8 cellular contexts compared by ENCODE assay signal in the genomic region with DNA sequence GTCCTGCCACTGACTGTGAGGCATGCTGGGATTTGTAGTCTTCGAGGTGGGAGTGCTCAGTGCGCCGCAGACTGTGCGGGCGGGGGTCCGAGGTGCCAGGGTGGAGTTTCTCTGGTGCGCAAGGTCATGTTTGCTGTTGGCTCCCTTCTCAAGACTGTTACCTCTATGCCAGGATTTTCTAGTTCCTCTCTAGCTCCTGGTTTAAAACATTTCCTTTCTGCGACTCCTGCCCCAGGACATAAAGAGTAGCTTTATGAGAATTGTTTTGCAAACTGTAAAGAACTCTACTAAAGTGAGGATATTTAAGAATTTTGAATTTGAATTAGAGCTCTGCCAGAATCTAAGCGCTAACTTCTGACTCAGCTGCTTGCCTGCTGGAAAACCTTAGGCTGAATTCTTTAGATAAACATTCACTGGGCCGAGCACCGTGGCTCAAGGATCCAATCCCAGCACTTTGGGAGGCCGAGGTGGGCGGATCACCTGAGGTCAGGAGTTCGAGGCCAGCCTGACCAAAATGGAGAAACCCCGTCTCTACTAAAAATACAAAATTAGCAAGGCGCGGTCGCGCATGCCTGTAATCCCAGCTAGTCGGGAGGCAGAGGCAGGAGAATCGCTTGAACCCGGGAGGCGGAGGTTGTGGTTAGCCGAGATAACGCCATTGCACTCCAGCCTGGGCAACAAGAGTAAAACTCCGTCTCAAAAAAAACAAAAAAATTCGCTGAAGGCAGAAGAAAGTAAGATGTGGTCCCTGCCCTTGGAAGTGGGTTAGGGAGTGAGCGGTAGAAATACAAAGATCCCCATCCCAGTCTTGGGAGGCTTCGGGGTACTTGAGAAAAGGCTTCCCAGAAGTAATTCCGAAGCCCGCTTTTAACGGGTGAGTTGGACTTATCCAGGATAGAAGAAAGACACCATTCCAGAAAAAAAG. TPM values are rescaled to one million over a fixed set of nuclear protein-coding genes. Genes with fewer than 3 reads are reported as not detected.
DNase-seq lines count a peak whose midpoint lies in the region; ATAC-seq, FAIRE-seq and TF ChIP-seq lines count a peak whose summit lies in the region.

No MANE protein-coding gene starts in this region.

- FAIRE-seq in GM12892 (lab: Jason Lieb, UNC), result no peak

- H3K4me1 ChIP-seq in body of pancreas (peaks cover 18% of the 10 kb centered on the region), thoracic aorta (ENCODE audit: control insufficient read depth in 1 of 2, low read depth in 2 of 2) (peaks cover 5 to 29% of the 10 kb centered on the region in 2 donors)

- H3K27me3 ChIP-seq in body of pancreas (no peaks in the 10 kb centered on the region), thoracic aorta (replicated peaks; ENCODE audit: insufficient read depth) (no peaks in the 10 kb centered on the region)

- intact Hi-C loops in body of pancreas (cut with DNase I), result no loop called here

- H3K27me3 Mint-ChIP-seq in activated naive CD4-positive, alpha-beta T cell treated with anti-CD3 and anti-CD28 coated beads, Interleukin-2, amount 10 ng/mL, durations not matched to agents 7 days and 5 days, result peaks cover 10% of the 10 kb centered on the region

- WGBS in body of pancreas, 2 donors, result 27 to 31% methylated on average over 32 of the region's 32 CpGs

- peak overlapping the region; percentile 90 for H3K4me3 Mint-ChIP-seq in activated naive CD4-positive, alpha-beta T cell treated with anti-CD3 and anti-CD28 coated beads, Interleukin-2, amount 10 ng/mL, durations not matched to agents 7 days and 5 days

- TF ChIP-seq CTCF in body of pancreas (IDR thresholded peaks at IDR 0.05), result no peak
- TF ChIP-seq CTCF in thoracic aorta (IDR thresholded peaks at IDR 0.05), result no peak

- no peak for DNase-seq in activated naive CD4-positive, alpha-beta T cell treated with anti-CD3 and anti-CD28 coated beads, Interleukin-2, amount 10 ng/mL, durations not matched to agents 7 days and 5 days
- DNase-seq in activated naive CD4-positive, alpha-beta T cell treated with anti-CD3 and anti-CD28 coated beads, Interleukin-2, amount 50 U/mL, for 16 hours, result no peak
- DNase-seq in NCI-H526 treated with DMSO at 0.1 percent for 48 hours (lab: John Stamatoyannopoulos, UW), result peak; percentile 82
- DNase-seq in body of pancreas, result peak; percentile 61 to 96 (median 65)
- peak; percentile 97 for DNase-seq in kidney tubule cell (ENCODE audit: low spot score)
- DNase-seq in thoracic aorta (ENCODE audit: low spot score), result no peak
- no peak for DNase-seq in GM12892 (ENCODE audit: insufficient read length)
- no peak for DNase-seq in globus pallidus (ENCODE audit: low spot score)

- CTCF ChIA-PET in activated naive CD4-positive, alpha-beta T cell treated with anti-CD3 and anti-CD28 coated beads, Interleukin-2, amount 10 ng/mL, durations not matched to agents 7 days and 5 days (lab: Charles Lee), result no interaction called here

- peaks cover 12% of the 10 kb centered on the region for H3K36me3 Mint-ChIP-seq in activated naive CD4-positive, alpha-beta T cell treated with anti-CD3 and anti-CD28 coated beads, Interleukin-2, amount 10 ng/mL, durations not matched to agents 7 days and 5 days

- H3K36me3 ChIP-seq in body of pancreas (replicated peaks in 1 of 2; ENCODE audit: insufficient read depth in 1 of 2, low read depth in 2 of 2) (no peaks in the 10 kb centered on the region), thoracic aorta (no peaks in the 10 kb centered on the region)

- H3K4me3 ChIP-seq in body of pancreas, result peak overlapping the region; percentile 5 to 92
- peak overlapping the region; percentile 87 for H3K4me3 ChIP-seq in thoracic aorta

- H3K9me3 ChIP-seq in body of pancreas (no peaks in the 10 kb centered on the region), thoracic aorta (no peaks in the 10 kb centered on the region)

- no peaks in the 10 kb centered on the region for H3K9me3 Mint-ChIP-seq in activated naive CD4-positive, alpha-beta T cell treated with anti-CD3 and anti-CD28 coated beads, Interleukin-2, amount 10 ng/mL, durations not matched to agents 7 days and 5 days

- no peak for TF ChIP-seq POLR2A in body of pancreas (IDR thresholded peaks at IDR 0.05)
- no peak for TF ChIP-seq POLR2A in GM12892 (IDR thresholded peaks at IDR 0.05; ENCODE audit: low read depth, low read length)

- ATAC-seq in body of pancreas (peak; percentile 10), thoracic aorta (ENCODE audit: insufficient number of reproducible peaks, low FRiP score, low read depth) (peak; percentile 42)

- peaks cover 27% of the 10 kb centered on the region for H3K4me1 Mint-ChIP-seq in activated naive CD4-positive, alpha-beta T cell treated with anti-CD3 and anti-CD28 coated beads, Interleukin-2, amount 10 ng/mL, durations not matched to agents 7 days and 5 days

- H3K27ac ChIP-seq in body of pancreas, result peak overlapping the region; percentile 98 to 100 (median 100)
- H3K27ac ChIP-seq in thoracic aorta, result peak overlapping the region; percentile 98 to 99

- H3K27ac Mint-ChIP-seq in activated naive CD4-positive, alpha-beta T cell treated with anti-CD3 and anti-CD28 coated beads, Interleukin-2, amount 10 ng/mL, durations not matched to agents 7 days and 5 days, result peak overlapping the region; percentile 99

RNA-seq across cellular contexts. Expression of a gene that starts 1.0 kb away (rescaled TPM):
- 10 to 100 TPM; 25.4 to 72.9 TPM for total RNA-seq in body of pancreas
- 10 to 100 TPM; 48.9 to 77.5 TPM for total RNA-seq in thoracic aorta
- polyA plus RNA-seq in GM12892 (2012; ENCODE audit: missing spikeins), result 76.5 TPM

RNA-seq across cellular contexts. Expression of a gene that starts 28.1 kb away (rescaled TPM):
- 1 to 10 TPM in 1 of 2 donors, not detected in 1; 2.3 TPM for total RNA-seq in body of pancreas
- total RNA-seq in thoracic aorta, result under 1 TPM in 1 of 2 donors, not detected in 1; 0.27 TPM
- polyA plus RNA-seq in GM12892 (2012; ENCODE audit: missing spikeins), result 0.76 TPM

Comparison
In these comparisons a context has a peak if more than half of its experiments do, and no peak if none do; other contexts are left out.
1. DNase-seq: peak in NCI-H526 treated with DMSO at 0.1 percent for 48 hours (single experiment), body of pancreas (4 of 4) and kidney tubule cell (single experiment); none in activated naive CD4-positive, alpha-beta T cell treated with anti-CD3 and anti-CD28 coated beads, Interleukin-2, amount 10 ng/mL, durations not matched to agents 7 days and 5 days (single experiment), activated naive CD4-positive, alpha-beta T cell treated with anti-CD3 and anti-CD28 coated beads, Interleukin-2, amount 50 U/mL, for 16 hours (single experiment), thoracic aorta (single experiment), GM12892 (single experiment) and globus pallidus (single experiment).